ENCODE assay signal across 9 cellular contexts in genomic region chr1:217135569-217135915, GRCh38.
DNase-seq lines count a peak whose midpoint lies in the region; ATAC-seq and TF ChIP-seq lines count a peak whose summit lies in the region.
"Had no signal": no experiment of that assay in that cellular context is flagged by ENCODE, and none has a peak within 500 bp of the region (broad histone marks: within the 10 kb centered on the region; RNA-seq: fewer than 3 reads in every experiment).

No MANE protein-coding gene starts in this region.

- TF ChIP-seq POLR2A in spleen (IDR thresholded peaks at IDR 0.05) = no peak

- H3K4me3 ChIP-seq in SK-N-MC (peak overlapping the region; percentile 78), right cardiac atrium (ENCODE audit: low read length) (peak overlapping the region; percentile 58), spleen (peak overlapping the region in 7 of 8 donors; percentile 23 to 66 (median 39))

- H3K27me3 ChIP-seq in right cardiac atrium (ENCODE audit: control insufficient read depth, insufficient read depth) (no peaks in the 10 kb centered on the region), spleen (replicated peaks in 1 of 7) (peaks cover 0 to 86% (median 68%) of the 10 kb centered on the region in 7 donors)

- no peak for ATAC-seq in right cardiac atrium
- no peak for ATAC-seq in HG03457 (IDR thresholded peaks at IDR 0.05; ENCODE audit: unreplicated experiment)

- DNase-seq in NCI-H1436 (lab: John Stamatoyannopoulos, UW) (peak; percentile 24), NCI-H1436 treated with DMSO at 0.1 percent for 48 hours (lab: John Stamatoyannopoulos, UW) (no peak), SK-N-MC (ENCODE audit: low read depth, low spot score) (no peak), right cardiac atrium (peak; percentile 18 to 62 (median 61)), spleen (no peak), middle frontal gyrus (ENCODE audit: extremely low spot score, low spot score) (no peak), putamen (ENCODE audit: low spot score) (no peak)
- DNase-seq: hippocampal formation had no signal

- H3K9me3 ChIP-seq in SK-N-MC (ENCODE audit: low read depth, low read length) = no peaks in the 10 kb centered on the region
- H3K9me3 ChIP-seq in right cardiac atrium (ENCODE audit: control insufficient read depth, low read length) = no peaks in the 10 kb centered on the region
- H3K9me3 ChIP-seq in spleen = no peaks in the 10 kb centered on the region

- intact Hi-C loops in right cardiac atrium (cut with DNase I) = no loop called here
- intact Hi-C loops in spleen (cut with DNase I; ENCODE audit: low total_unique reads) = no loop called here

- H3K4me1 ChIP-seq in right cardiac atrium (ENCODE audit: control insufficient read depth, insufficient read depth, low read length) (no peaks in the 10 kb centered on the region), spleen (peaks cover 0 to 46% (median 24%) of the 10 kb centered on the region in 6 donors)

- under 1% methylated on average over 32 of the region's 32 CpGs for WGBS in right cardiac atrium
- WGBS in spleen, 5 donors = 2 to 9% (median 3%) methylated on average over 32 of the region's 32 CpGs

- H3K9ac ChIP-seq in SK-N-MC (ENCODE audit: insufficient read length) = peak overlapping the region; percentile 37

- H3K36me3 ChIP-seq in SK-N-MC (ENCODE audit: insufficient read depth, low read length) = no peaks in the 10 kb centered on the region
- H3K36me3 ChIP-seq in spleen = no peaks in the 10 kb centered on the region

- H3K27ac ChIP-seq in SK-N-MC = no peak overlapping the region
- H3K27ac ChIP-seq in right cardiac atrium (ENCODE audit: low read length) = no peak overlapping the region
- H3K27ac ChIP-seq in spleen = no peak overlapping the region

- TF ChIP-seq CTCF in spleen (IDR thresholded peaks at IDR 0.05 in 8 of 11, conservative IDR thresholded peaks at IDR 0.05 in 3 of 11) = no peak

Comparison
In these comparisons a context has a peak if more than half of its experiments do, and no peak if none do; other contexts are left out.
1. DNase-seq: peak in NCI-H1436 (single experiment) and right cardiac atrium (3 of 3); none in NCI-H1436 treated with DMSO at 0.1 percent for 48 hours (single experiment), SK-N-MC (single experiment), spleen (single experiment), middle frontal gyrus (single experiment) and putamen (single experiment).
2. Peak in every context shown above with its lines, with median percentiles within 50 percentile points of each other: H3K4me3 ChIP-seq.